11 cellular contexts compared by ENCODE assay signal in the genomic region with DNA sequence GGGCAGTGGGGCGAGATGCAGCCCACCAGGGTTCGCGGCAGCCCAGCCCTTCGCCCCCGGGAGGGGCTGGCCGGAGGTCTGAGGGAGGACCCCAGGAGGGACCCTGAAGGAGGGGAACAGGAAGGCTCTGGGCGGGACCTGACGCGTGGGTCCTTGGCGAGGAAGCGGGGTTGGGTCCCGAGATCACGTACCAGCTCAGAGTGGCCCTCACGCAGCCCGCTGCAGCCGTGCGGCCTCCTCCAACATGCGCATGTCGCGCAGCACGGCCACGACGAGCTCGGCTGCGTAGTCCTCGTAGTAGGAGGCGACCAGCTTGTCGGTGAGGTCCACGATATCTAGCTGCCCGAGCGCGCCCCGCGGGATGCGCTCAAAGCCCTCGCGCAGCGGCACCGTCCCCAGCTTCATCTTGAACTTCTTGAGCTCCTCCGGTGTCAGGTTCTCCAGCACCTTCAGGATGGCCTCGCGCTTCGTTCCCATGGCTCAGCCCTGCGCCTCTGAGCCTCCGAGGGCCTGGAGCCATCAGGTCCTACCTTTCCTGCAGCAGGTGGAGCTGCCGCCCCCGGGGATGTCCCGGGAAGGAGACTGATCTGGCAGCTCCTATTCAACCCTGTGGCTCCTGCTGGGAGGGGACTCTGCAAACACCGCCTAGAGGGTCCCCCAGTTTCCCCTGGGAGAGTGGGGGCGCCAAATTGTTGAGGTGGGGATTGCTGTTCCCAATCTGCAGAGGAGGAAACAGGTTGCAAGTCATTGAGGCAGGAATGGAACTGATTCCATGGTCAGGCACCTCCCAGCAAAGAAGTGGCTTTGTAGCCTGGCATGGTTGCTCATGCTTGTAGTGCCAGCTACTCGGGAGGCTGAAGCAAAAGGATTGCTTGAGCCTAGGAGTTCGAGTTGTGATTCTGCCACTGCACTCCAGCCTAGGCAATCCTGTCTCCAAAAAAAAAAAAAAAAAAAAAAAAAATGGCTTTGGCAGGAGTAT. TPM values are rescaled to one million over a fixed set of nuclear protein-coding genes. Genes with fewer than 3 reads are reported as not detected.
A peak's percentile ranks its signal among the peaks of the same experiment; 100 is the strongest.
DNase-seq lines count a peak whose midpoint lies in the region; ATAC-seq and TF ChIP-seq lines count a peak whose summit lies in the region.
"Had no signal": no experiment of that assay in that cellular context is flagged by ENCODE, and none has a peak within 500 bp of the region (broad histone marks: within the 10 kb centered on the region; RNA-seq: fewer than 3 reads in every experiment).

A gene (minus strand): TSS at position 584 of the 979 bp plus-strand sequence. CDS start 107 bp downstream, at position 477.

- peaks cover 25 to 30% (median 28%) of the 10 kb centered on the region in 4 donors for H3K4me1 ChIP-seq in stomach

- peak within 1 kb of the TSS in 3 of 4 donors; percentile 39 to 61 (median 50) for H3K4me3 ChIP-seq in stomach

- no peak for TF ChIP-seq POLR2A in stomach (IDR thresholded peaks at IDR 0.05)

- peak; percentile 30 for DNase-seq in NCI-H345 (lab: John Stamatoyannopoulos, UW)
- DNase-seq in NCI-H345 treated with DMSO at 0.1 percent for 48 hours (lab: John Stamatoyannopoulos, UW; ENCODE audit: unreplicated experiment), result no peak
- DNase-seq in astrocyte of the hippocampus (ENCODE audit: low read depth, low spot score), result peak; percentile 7
- DNase-seq in left kidney (ENCODE audit: low read depth, low spot score), result peak; percentile 45
- DNase-seq in stomach, result no peak
- no peak for DNase-seq in NCI-H69 (lab: John Stamatoyannopoulos, UW)
- no peak for DNase-seq in NCI-H1436 (lab: John Stamatoyannopoulos, UW)

- H3K27me3 ChIP-seq in stomach, result peaks cover 4 to 91% (median 47%) of the 10 kb centered on the region in 3 donors

- intact Hi-C loops in stomach (cut with DNase I; ENCODE audit: low total_unique reads), result no loop called here

- no peak for TF ChIP-seq CTCF in stomach (IDR thresholded peaks at IDR 0.05)

- ATAC-seq in HG03045 (IDR thresholded peaks at IDR 0.05; ENCODE audit: unreplicated experiment), result no peak

- TF ChIP-seq EP300 in stomach (IDR thresholded peaks at IDR 0.05), result no peak

- H3K27ac ChIP-seq in stomach, result no peak within 1 kb of the TSS

- WGBS in stomach, 5 donors, result 4 to 8% (median 7%) methylated on average over 29 to 52 of the region's 52 CpGs

- H3K36me3 ChIP-seq in stomach, result no peaks in the 10 kb centered on the region

- H3K9me3 ChIP-seq in stomach, result no peaks in the 10 kb centered on the region

RNA-seq across cellular contexts. Expression of the gene that starts here (rescaled TPM):
- not detected for total RNA-seq in stomach
- not detected for polyA plus RNA-seq in stomach
- total RNA-seq: bronchial epithelial cell, mononuclear cell, SK-MEL-5 had no signal

Comparison
In these comparisons a context has a peak if more than half of its experiments do, and no peak if none do; other contexts are left out.
1. DNase-seq: peak in NCI-H345 (single experiment), astrocyte of the hippocampus (single experiment) and left kidney (single experiment); none in NCI-H345 treated with DMSO at 0.1 percent for 48 hours (single experiment), stomach (single experiment), NCI-H69 (single experiment) and NCI-H1436 (single experiment).